ENCODE assay signal across 18 cellular contexts in the genomic region with DNA sequence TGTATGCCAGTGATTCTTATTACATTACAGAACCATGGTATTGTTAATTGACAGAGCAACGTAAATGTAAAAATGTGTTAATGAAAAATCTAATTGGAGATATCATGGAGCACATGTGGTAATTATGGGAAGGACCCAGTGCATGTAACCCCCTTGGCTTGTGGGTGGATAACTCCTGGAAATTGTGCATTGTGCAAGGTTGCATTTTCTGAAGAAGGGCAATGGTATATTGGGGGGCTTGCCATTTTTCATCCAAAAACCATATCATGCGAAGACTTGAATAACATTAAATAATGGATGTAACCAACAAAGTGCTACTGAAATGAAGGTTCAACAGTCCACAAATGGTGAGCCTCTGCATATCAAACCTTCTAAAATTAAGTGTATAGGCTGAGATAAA.
"Had no signal": no experiment of that assay in that cellular context is flagged by ENCODE, and none has a peak within 500 bp of the region (broad histone marks: within the 10 kb centered on the region; RNA-seq: fewer than 3 reads in every experiment).

No MANE protein-coding gene starts in this region.

- H3K36me3 ChIP-seq: heart right ventricle, sigmoid colon, suprapubic skin, thyroid gland had no signal

- FAIRE-seq: endometrium, frontal cortex, islet of Langerhans, urothelium cell line had no signal

- H3K27me3 ChIP-seq: sigmoid colon, suprapubic skin, thyroid gland had no signal

- ATAC-seq: esophagus mucosa; heart right ventricle; naive thymus-derived CD4-positive, alpha-beta T cell had no signal

- DNase-seq: effector memory CD4-positive, alpha-beta T cell; heart right ventricle; hypothalamus; kidney glomerular epithelial cell; naive thymus-derived CD4-positive, alpha-beta T cell; nephron progenitor cell; posterior cingulate gyrus; sigmoid colon; stimulated activated naive CD4-positive, alpha-beta T cell treated with Interleukin-2 at 50 U/mL for 16 hours; thyroid gland had no signal

- H3K27ac ChIP-seq: heart right ventricle, sigmoid colon, skin epidermis, suprapubic skin, thyroid gland had no signal

- H3K36me3 Mint-ChIP-seq: naive thymus-derived CD4-positive, alpha-beta T cell had no signal

- H3K4me3 Mint-ChIP-seq: naive thymus-derived CD4-positive, alpha-beta T cell; nephron progenitor cell; type B pancreatic cell had no signal

- H3K9me3 ChIP-seq: heart right ventricle, sigmoid colon, suprapubic skin, thyroid gland had no signal

- H3K4me1 ChIP-seq: heart right ventricle, sigmoid colon, suprapubic skin, thyroid gland had no signal

- H3K4me3 ChIP-seq: heart right ventricle, sigmoid colon, skin epidermis, suprapubic skin, thyroid gland had no signal

- H3K27me3 Mint-ChIP-seq: type B pancreatic cell had no signal

- H3K27ac Mint-ChIP-seq: naive thymus-derived CD4-positive, alpha-beta T cell; nephron progenitor cell; type B pancreatic cell had no signal
